In genomic region chr1:234598974-234599616, GRCh38 we compare ENCODE assay signal across 8 cellular contexts. TPM values are rescaled to one million over a fixed set of nuclear protein-coding genes. Genes with fewer than 3 reads are reported as not detected.
DNase-seq lines count a peak whose midpoint lies in the region; TF ChIP-seq lines count a peak whose summit lies in the region.

No MANE protein-coding gene starts in this region.

- H3K4ac ChIP-seq in mesendoderm (ENCODE audit: low read depth, low read length), result peak overlapping the region; percentile 18

- no peak overlapping the region for H4K8ac ChIP-seq in mesendoderm (ENCODE audit: low read depth, low read length)

- H2BK5ac ChIP-seq in mesendoderm (ENCODE audit: low read length), result no peak overlapping the region

- H3K23ac ChIP-seq in mesendoderm (ENCODE audit: low read length), result no peak overlapping the region

- no peak overlapping the region for H4K5ac ChIP-seq in mesendoderm (ENCODE audit: low read length)

- TF ChIP-seq CTCF in breast epithelium (IDR thresholded peaks at IDR 0.05), result no peak

- peaks cover 30% of the 10 kb centered on the region for H3K9me3 ChIP-seq in BLaER1
- no peaks in the 10 kb centered on the region for H3K9me3 ChIP-seq in breast epithelium

- no peak overlapping the region for H2BK15ac ChIP-seq in mesendoderm (replicated peaks; ENCODE audit: low read depth)

- peaks cover 2% of the 10 kb centered on the region for H3K79me1 ChIP-seq in mesendoderm (ENCODE audit: low read length)

- H3K4me1 ChIP-seq in BLaER1 (peaks cover 50% of the 10 kb centered on the region), breast epithelium (peaks cover 0 to 16% of the 10 kb centered on the region in 2 donors), mesendoderm (ENCODE audit: control insufficient read depth, low read depth, low read length) (peaks cover 2% of the 10 kb centered on the region)

- H3K4me2 ChIP-seq in BLaER1, result peak overlapping the region; percentile 85
- H3K4me2 ChIP-seq in mesendoderm (ENCODE audit: low read length), result peak overlapping the region; percentile 68

- no peak overlapping the region for H2AK5ac ChIP-seq in mesendoderm (ENCODE audit: low read length)

- peak overlapping the region; percentile 100 for H3K27ac ChIP-seq in BLaER1
- H3K27ac ChIP-seq in breast epithelium, result peak overlapping the region; percentile 98 to 99
- peak overlapping the region; percentile 96 for H3K27ac ChIP-seq in mesendoderm (ENCODE audit: low read depth, low read length)

- H3K56ac ChIP-seq in mesendoderm (ENCODE audit: low read length), result peak overlapping the region; percentile 89

- H3K27me3 ChIP-seq in BLaER1, result no peaks in the 10 kb centered on the region
- H3K27me3 ChIP-seq in breast epithelium, result no peaks in the 10 kb centered on the region
- H3K27me3 ChIP-seq in mesendoderm (ENCODE audit: insufficient read depth, low read length, poor library complexity), result no peaks in the 10 kb centered on the region

- no CpG with 5 or more reads among the region's 1 CpG for WGBS in mesendoderm (ENCODE audit: extremely low coverage, insufficient coverage, low lambda C conversion rate)

- no peak overlapping the region for H2BK120ac ChIP-seq in mesendoderm (ENCODE audit: low read depth, low read length)

- peaks cover 8% of the 10 kb centered on the region for H3K79me2 ChIP-seq in mesendoderm (ENCODE audit: control insufficient read depth, insufficient read depth, low read length)

- H3K9ac ChIP-seq in BLaER1, result peak overlapping the region; percentile 82
- peak overlapping the region; percentile 78 for H3K9ac ChIP-seq in mesendoderm (ENCODE audit: low read length)

- no peak overlapping the region for H3K18ac ChIP-seq in mesendoderm (ENCODE audit: low read length)

- H3K4me3 ChIP-seq in BLaER1 (peak overlapping the region; percentile 95), breast epithelium (peak overlapping the region; percentile 49 to 82 (median 54)), mesendoderm (ENCODE audit: low read length) (peak overlapping the region; percentile 23)

- peaks cover 40% of the 10 kb centered on the region for H3K36me3 ChIP-seq in BLaER1
- no peaks in the 10 kb centered on the region for H3K36me3 ChIP-seq in breast epithelium
- no peaks in the 10 kb centered on the region for H3K36me3 ChIP-seq in mesendoderm (ENCODE audit: control insufficient read depth, insufficient read depth, low read length)

- DNase-seq in M059J (ENCODE audit: low read depth) (peak; percentile 20), breast epithelium (ENCODE audit: low spot score in 2 of 2) (no peak), mesendoderm (no peak), H4 (ENCODE audit: low spot score) (no peak), NCI-H2171 treated with DMSO at 0.1 percent for 48 hours (lab: John Stamatoyannopoulos, UW) (no peak)
- no peak for DNase-seq in central memory CD4-positive, alpha-beta T cell
- DNase-seq in stimulated activated CD4-positive, alpha-beta T cell treated with anti-CD3 and anti-CD28 coated beads, Interleukin-4, amount 100 ng/mL, for 1 hour, result no peak

- no peaks in the 10 kb centered on the region for H4K20me1 ChIP-seq in BLaER1

- no peak for TF ChIP-seq POLR2A in breast epithelium (IDR thresholded peaks at IDR 0.05)

- intact Hi-C loops in breast epithelium (cut with DNase I; ENCODE audit: low total_unique reads), result no loop called here

RNA-seq across cellular contexts. Expression of gene IRF2BP2, which starts 10.9 kb away (rescaled TPM):
- 49.0 and 84.1 TPM in 2 replicates for total RNA-seq in M059J (2014; rRNA removed; shearing (Covaris generic))
- total RNA-seq in breast epithelium, result 100 to 1,000 TPM in 1 of 3 donors, 10 to 100 TPM in 2; 60.3 to 108 (median 84.9) TPM
- polyA plus RNA-seq in mesendoderm (2013, experiment 1 of 2), result 26.4 TPM
- polyA plus RNA-seq in mesendoderm (2013, experiment 2 of 2), result 26.7 TPM
- total RNA-seq in H4 (2014; rRNA removed; shearing (Covaris generic)), result 34.3 and 43.4 TPM in 2 replicates

Comparison
In these comparisons a context has a peak if more than half of its experiments do, and no peak if none do; other contexts are left out.
1. H3K4me3 ChIP-seq: peak in every context shown above with its lines; median percentile 95 in BLaER1; 54 in breast epithelium; 23 in mesendoderm.